ENCODE assay signal across 1 cellular context in the genomic region with DNA sequence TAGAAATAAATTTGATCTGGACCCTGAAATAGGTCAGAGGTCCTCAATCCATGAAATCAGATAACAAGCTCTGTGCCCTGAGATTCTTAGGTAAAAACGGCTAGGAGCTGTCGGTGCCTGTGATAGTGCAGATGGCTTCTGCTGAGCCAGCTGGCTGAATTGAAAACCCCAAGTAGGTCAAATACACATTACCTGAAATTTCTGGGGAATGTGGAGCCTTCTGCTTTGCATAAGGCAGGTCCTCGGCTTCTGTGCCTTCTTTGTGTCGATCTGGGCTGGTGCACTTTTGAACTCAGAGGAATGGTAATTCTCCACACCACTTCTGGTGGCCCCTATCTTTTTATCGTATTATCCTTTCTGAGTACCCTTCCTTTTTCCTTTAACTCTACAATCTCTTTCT.
TF ChIP-seq lines count a peak whose summit lies in the region.

No MANE protein-coding gene starts in this region.

TF ChIP-seq in GM23338, 12 proteins besides CTCF, POLR2A, EP300 and RAD21 (continued from another document):
- TF ChIP-seq, protein P1, sequence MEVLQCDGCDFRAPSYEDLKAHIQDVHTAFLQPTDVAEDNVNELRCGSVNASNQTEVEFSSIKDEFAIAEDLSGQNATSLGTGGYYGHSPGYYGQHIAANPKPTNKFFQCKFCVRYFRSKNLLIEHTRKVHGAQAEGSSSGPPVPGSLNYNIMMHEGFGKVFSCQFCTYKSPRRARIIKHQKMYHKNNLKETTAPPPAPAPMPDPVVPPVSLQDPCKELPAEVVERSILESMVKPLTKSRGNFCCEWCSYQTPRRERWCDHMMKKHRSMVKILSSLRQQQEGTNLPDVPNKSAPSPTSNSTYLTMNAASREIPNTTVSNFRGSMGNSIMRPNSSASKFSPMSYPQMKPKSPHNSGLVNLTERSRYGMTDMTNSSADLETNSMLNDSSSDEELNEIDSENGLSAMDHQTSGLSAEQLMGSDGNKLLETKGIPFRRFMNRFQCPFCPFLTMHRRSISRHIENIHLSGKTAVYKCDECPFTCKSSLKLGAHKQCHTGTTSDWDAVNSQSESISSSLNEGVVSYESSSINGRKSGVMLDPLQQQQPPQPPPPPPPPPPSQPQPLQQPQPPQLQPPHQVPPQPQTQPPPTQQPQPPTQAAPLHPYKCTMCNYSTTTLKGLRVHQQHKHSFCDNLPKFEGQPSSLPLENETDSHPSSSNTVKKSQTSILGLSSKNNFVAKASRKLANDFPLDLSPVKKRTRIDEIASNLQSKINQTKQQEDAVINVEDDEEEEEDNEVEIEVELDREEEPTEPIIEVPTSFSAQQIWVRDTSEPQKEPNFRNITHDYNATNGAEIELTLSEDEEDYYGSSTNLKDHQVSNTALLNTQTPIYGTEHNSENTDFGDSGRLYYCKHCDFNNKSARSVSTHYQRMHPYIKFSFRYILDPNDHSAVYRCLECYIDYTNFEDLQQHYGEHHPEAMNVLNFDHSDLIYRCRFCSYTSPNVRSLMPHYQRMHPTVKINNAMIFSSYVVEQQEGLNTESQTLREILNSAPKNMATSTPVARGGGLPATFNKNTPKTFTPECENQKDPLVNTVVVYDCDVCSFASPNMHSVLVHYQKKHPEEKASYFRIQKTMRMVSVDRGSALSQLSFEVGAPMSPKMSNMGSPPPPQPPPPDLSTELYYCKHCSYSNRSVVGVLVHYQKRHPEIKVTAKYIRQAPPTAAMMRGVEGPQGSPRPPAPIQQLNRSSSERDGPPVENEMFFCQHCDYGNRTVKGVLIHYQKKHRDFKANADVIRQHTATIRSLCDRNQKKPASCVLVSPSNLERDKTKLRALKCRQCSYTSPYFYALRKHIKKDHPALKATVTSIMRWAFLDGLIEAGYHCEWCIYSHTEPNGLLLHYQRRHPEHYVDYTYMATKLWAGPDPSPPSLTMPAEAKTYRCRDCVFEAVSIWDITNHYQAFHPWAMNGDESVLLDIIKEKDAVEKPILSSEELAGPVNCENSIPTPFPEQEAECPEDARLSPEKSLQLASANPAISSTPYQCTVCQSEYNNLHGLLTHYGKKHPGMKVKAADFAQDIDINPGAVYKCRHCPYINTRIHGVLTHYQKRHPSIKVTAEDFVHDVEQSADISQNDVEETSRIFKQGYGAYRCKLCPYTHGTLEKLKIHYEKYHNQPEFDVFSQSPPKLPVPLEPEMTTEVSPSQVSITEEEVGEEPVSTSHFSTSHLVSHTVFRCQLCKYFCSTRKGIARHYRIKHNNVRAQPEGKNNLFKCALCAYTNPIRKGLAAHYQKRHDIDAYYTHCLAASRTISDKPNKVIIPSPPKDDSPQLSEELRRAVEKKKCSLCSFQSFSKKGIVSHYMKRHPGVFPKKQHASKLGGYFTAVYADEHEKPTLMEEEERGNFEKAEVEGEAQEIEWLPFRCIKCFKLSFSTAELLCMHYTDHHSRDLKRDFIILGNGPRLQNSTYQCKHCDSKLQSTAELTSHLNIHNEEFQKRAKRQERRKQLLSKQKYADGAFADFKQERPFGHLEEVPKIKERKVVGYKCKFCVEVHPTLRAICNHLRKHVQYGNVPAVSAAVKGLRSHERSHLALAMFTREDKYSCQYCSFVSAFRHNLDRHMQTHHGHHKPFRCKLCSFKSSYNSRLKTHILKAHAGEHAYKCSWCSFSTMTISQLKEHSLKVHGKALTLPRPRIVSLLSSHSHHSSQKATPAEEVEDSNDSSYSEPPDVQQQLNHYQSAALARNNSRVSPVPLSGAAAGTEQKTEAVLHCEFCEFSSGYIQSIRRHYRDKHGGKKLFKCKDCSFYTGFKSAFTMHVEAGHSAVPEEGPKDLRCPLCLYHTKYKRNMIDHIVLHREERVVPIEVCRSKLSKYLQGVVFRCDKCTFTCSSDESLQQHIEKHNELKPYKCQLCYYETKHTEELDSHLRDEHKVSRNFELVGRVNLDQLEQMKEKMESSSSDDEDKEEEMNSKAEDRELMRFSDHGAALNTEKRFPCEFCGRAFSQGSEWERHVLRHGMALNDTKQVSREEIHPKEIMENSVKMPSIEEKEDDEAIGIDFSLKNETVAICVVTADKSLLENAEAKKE (CRISPR knock-in tag; IDR thresholded peaks at IDR 0.05), result no peak
- no peak for TF ChIP-seq ZNF114 (CRISPR knock-in tag; IDR thresholded peaks at IDR 0.05)
- no peak for TF ChIP-seq NANOG (IDR thresholded peaks at IDR 0.05; ENCODE audit: borderline replicate concordance)
- no peak for TF ChIP-seq ZNF331 (CRISPR knock-in tag; IDR thresholded peaks at IDR 0.05; ENCODE audit: low read depth)
- TF ChIP-seq, protein P2, sequence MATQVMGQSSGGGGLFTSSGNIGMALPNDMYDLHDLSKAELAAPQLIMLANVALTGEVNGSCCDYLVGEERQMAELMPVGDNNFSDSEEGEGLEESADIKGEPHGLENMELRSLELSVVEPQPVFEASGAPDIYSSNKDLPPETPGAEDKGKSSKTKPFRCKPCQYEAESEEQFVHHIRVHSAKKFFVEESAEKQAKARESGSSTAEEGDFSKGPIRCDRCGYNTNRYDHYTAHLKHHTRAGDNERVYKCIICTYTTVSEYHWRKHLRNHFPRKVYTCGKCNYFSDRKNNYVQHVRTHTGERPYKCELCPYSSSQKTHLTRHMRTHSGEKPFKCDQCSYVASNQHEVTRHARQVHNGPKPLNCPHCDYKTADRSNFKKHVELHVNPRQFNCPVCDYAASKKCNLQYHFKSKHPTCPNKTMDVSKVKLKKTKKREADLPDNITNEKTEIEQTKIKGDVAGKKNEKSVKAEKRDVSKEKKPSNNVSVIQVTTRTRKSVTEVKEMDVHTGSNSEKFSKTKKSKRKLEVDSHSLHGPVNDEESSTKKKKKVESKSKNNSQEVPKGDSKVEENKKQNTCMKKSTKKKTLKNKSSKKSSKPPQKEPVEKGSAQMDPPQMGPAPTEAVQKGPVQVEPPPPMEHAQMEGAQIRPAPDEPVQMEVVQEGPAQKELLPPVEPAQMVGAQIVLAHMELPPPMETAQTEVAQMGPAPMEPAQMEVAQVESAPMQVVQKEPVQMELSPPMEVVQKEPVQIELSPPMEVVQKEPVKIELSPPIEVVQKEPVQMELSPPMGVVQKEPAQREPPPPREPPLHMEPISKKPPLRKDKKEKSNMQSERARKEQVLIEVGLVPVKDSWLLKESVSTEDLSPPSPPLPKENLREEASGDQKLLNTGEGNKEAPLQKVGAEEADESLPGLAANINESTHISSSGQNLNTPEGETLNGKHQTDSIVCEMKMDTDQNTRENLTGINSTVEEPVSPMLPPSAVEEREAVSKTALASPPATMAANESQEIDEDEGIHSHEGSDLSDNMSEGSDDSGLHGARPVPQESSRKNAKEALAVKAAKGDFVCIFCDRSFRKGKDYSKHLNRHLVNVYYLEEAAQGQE (IDR thresholded peaks at IDR 0.05; ENCODE audit: unreplicated experiment), result no peak
